30 cellular contexts compared by ENCODE assay signal in the genomic region with DNA sequence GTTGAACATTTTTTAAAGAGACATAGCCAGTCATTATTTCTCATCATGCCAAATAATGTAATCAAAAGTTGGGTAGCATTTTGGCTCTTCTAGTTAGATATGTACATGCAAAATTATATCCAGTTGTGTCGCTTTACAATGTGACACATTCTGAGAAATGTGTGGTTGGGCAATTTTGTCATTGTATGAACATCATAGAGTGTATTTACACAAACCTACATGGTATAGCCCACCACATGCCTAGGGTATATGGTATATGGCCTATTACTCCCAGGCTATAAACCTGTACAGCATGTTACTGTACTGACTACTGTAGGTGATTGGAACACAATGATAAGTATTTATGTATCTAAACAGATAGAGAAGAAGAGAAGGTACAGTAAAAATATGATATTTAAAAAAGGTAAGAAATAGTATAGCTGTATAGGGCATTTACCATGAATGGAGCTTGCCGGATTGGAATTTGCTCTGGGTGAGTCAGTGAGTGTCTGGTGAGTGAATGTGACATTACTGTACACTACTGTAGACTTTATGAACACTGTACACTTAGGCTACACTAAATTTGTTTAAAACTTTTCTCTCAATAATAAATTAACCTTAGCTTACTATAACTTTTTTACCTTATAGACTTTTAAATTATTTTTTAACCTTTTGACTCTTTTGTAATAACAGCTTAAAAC. TPM values are rescaled to one million over a fixed set of nuclear protein-coding genes. Genes with fewer than 3 reads are reported as not detected.
DNase-seq lines count a peak whose midpoint lies in the region; ATAC-seq, FAIRE-seq and TF ChIP-seq lines count a peak whose summit lies in the region.
"Had no signal": no experiment of that assay in that cellular context is flagged by ENCODE, and none has a peak within 500 bp of the region (broad histone marks: within the 10 kb centered on the region; RNA-seq: fewer than 3 reads in every experiment).

No MANE protein-coding gene starts in this region.

- H3K27ac ChIP-seq in PC-3 (ENCODE audit: low read length) (no peak overlapping the region), caudate nucleus (ENCODE audit: low read depth, low read length) (peak overlapping the region; percentile 13), smooth muscle cell (ENCODE audit: low read depth) (peak overlapping the region; percentile 64), spleen (no peak overlapping the region)
- H3K27ac ChIP-seq: cardiac muscle cell, esophagus muscularis mucosa, prostate gland, right lobe of liver, tibial artery had no signal

- 55% methylated on average over 2 of the region's 2 CpGs for WGBS in smooth muscle cell (ENCODE audit: low lambda C conversion rate)
- 81 to 96% (median 90%) methylated on average over 2 of the region's 2 CpGs for WGBS in spleen, 5 donors

- no peaks in the 10 kb centered on the region for H3K27me3 ChIP-seq in PC-3 (ENCODE audit: low read length)
- H3K27me3 ChIP-seq in smooth muscle cell (ENCODE audit: low read depth), result no peaks in the 10 kb centered on the region
- peaks cover 0 to 5% (median 0%) of the 10 kb centered on the region in 7 donors for H3K27me3 ChIP-seq in spleen (replicated peaks in 1 of 7)
- H3K27me3 ChIP-seq: cardiac muscle cell, esophagus muscularis mucosa, right lobe of liver, tibial artery had no signal

- H3K79me2 ChIP-seq in PC-3 (ENCODE audit: low read length), result peaks cover 15% of the 10 kb centered on the region
- H3K79me2 ChIP-seq in smooth muscle cell (ENCODE audit: low read depth), result no peaks in the 10 kb centered on the region

- 0 out of 2 replicates have a peak, but pooled peaks cover 6% of the 10 kb centered on the region for H3K9me3 ChIP-seq in PC-3 (ENCODE audit: low read length)
- no peaks in the 10 kb centered on the region for H3K9me3 ChIP-seq in smooth muscle cell (replicated peaks; ENCODE audit: low read depth)
- H3K9me3 ChIP-seq in spleen, result no peaks in the 10 kb centered on the region
- H3K9me3 ChIP-seq: esophagus muscularis mucosa, prostate gland, right lobe of liver, tibial artery had no signal

- no peak for TF ChIP-seq POLR2A in spleen (IDR thresholded peaks at IDR 0.05)

- H3K9ac ChIP-seq in PC-3 (ENCODE audit: low read length) (no peak overlapping the region), smooth muscle cell (ENCODE audit: low read depth) (no peak overlapping the region)

- TF ChIP-seq CTCF in PC-3 (conservative IDR thresholded peaks at IDR 0.05; ENCODE audit: low read depth, low read length) (no peak), smooth muscle cell (IDR thresholded peaks at IDR 0.05; ENCODE audit: borderline replicate concordance, insufficient read depth, poor library complexity, severe bottlenecking) (no peak), spleen (IDR thresholded peaks at IDR 0.05 in 8 of 11, conservative IDR thresholded peaks at IDR 0.05 in 3 of 11) (no peak)

- POLR2A ChIA-PET in PC-3 (lab: Charles Lee; ENCODE audit: unreplicated experiment), result no interaction called here

- H2AFZ ChIP-seq in PC-3 (ENCODE audit: low read length) (no peak overlapping the region), smooth muscle cell (ENCODE audit: low read depth) (no peak overlapping the region)

- no peak overlapping the region for H3K4me2 ChIP-seq in PC-3 (ENCODE audit: low read length)
- peak overlapping the region; percentile 23 for H3K4me2 ChIP-seq in smooth muscle cell

- BruUV-seq in PC-3 (replicated peaks; lab: Mats Ljungman, UMichigan), result no TSS peak

- H3K4me1 ChIP-seq in PC-3 (ENCODE audit: insufficient read depth, low read length) (peaks cover 26% of the 10 kb centered on the region), smooth muscle cell (ENCODE audit: low read depth) (no peaks in the 10 kb centered on the region), spleen (no peaks in the 10 kb centered on the region)
- H3K4me1 ChIP-seq: esophagus muscularis mucosa, prostate gland, right lobe of liver, tibial artery had no signal

- H3K4me3 ChIP-seq in PC-3 (ENCODE audit: low read length) (no peak overlapping the region), smooth muscle cell (no peak overlapping the region), spleen (no peak overlapping the region)
- H3K4me3 ChIP-seq: cardiac muscle cell, esophagus muscularis mucosa, prostate gland, right lobe of liver, tibial artery had no signal

- peak; percentile 50 for FAIRE-seq in G401.6 (lab: Jason Lieb, UNC)

- CTCF ChIA-PET in PC-3 (lab: Charles Lee), result interaction anchor here (0.5 kb wide), 1 partner anchor 640 kb away, joined by 12 read pairs; no protein-coding TSS in a partner anchor

- H4K20me1 ChIP-seq in PC-3 (ENCODE audit: low read length) (no peaks in the 10 kb centered on the region), smooth muscle cell (ENCODE audit: low read depth) (no peaks in the 10 kb centered on the region)

- intact Hi-C loops in PC-3 (cut with micrococcal nuclease), result no loop called here
- intact Hi-C loops in spleen (cut with DNase I; ENCODE audit: low total_unique reads), result no loop called here

- ATAC-seq in PC-3, result peak; percentile 51
- ATAC-seq in HG03139 (IDR thresholded peaks at IDR 0.05; ENCODE audit: unreplicated experiment), result no peak
- ATAC-seq: activated naive CD4-positive, alpha-beta T cell treated with anti-CD3 and anti-CD28 coated beads, Interleukin-2, amount 50 U/mL, for 72 hours; effector memory CD8-positive, alpha-beta T cell; naive thymus-derived CD4-positive, alpha-beta T cell; right lobe of liver had no signal

- DNase-seq in PC-3 (peak; percentile 51), caudate nucleus (lab: John Stamatoyannopoulos, UW) (no peak), smooth muscle cell (lab: John Stamatoyannopoulos, UW; ENCODE audit: unreplicated experiment) (no peak), HCEC 1CT (no peak), spleen (no peak)
- DNase-seq: activated CD4-positive, alpha-beta memory T cell treated with anti-CD3 and anti-CD28 coated beads, Interleukin-2, amount 10 ng/mL, durations not matched to agents 7 days and 5 days; activated effector memory CD4-positive, alpha-beta T cell treated with Interleukin-2 at 50 U/mL for 16 hours; amygdala; C1 segment of cervical spinal cord; COR-L47; cortex of kidney; effector memory CD8-positive, alpha-beta T cell; GOT3; head of caudate nucleus; MM.1S; naive thymus-derived CD4-positive, alpha-beta T cell; NCI-H1105 treated with DMSO at 0.1 percent for 48 hours; NCI-H2029; NCI-H526 treated with DMSO at 0.1 percent for 48 hours; nucleus accumbens; right lobe of liver; SHP77; stimulated activated CD4-positive, alpha-beta T cell treated with anti-CD3 and anti-CD28 coated beads, Interleukin-4, amount 100 ng/mL, for 1 hour; tibial artery had no signal

- peaks cover 5% of the 10 kb centered on the region; the same call in 1 of the 2 replicates for H3K9me2 ChIP-seq in PC-3 (replicated peaks; ENCODE audit: low read length)

- H3K36me3 ChIP-seq in PC-3 (ENCODE audit: low read depth, low read length), result peaks cover 25% of the 10 kb centered on the region
- H3K36me3 ChIP-seq in smooth muscle cell (ENCODE audit: low read depth), result no peaks in the 10 kb centered on the region
- no peaks in the 10 kb centered on the region for H3K36me3 ChIP-seq in spleen
- H3K36me3 ChIP-seq: cardiac muscle cell, esophagus muscularis mucosa, prostate gland, right lobe of liver, tibial artery had no signal

- no peaks in the 10 kb centered on the region for H3F3A ChIP-seq in PC-3 (ENCODE audit: low read length, unreplicated experiment)
- no peaks in the 10 kb centered on the region for H3F3A ChIP-seq in smooth muscle cell (ENCODE audit: low read depth)

RNA-seq across cellular contexts. Expression of a gene that starts 16.5 kb away (rescaled TPM):
- 19.0 and 20.2 TPM in 2 replicates for total RNA-seq in PC-3 (2014; rRNA removed)
- 3.1 and 3.7 TPM in 2 replicates for total RNA-seq in smooth muscle cell
- polyA plus RNA-seq in smooth muscle cell, result 1.9 and 2.0 TPM in 2 replicates
- 1 to 10 TPM in 4 of 7 donors, under 1 TPM in 3; 0.28 to 1.9 (median 1.1) TPM for total RNA-seq in spleen
- polyA plus RNA-seq in spleen, result under 1 TPM; 0.06 to 0.22 (median 0.16) TPM
- total RNA-seq: activated naive CD4-positive, alpha-beta T cell treated with anti-CD3 and anti-CD28 coated beads, Interleukin-2, amount 50 U/mL, for 72 hours; cardiac muscle cell had no signal
- polyA plus RNA-seq: cardiac muscle cell; naive thymus-derived CD4-positive, alpha-beta T cell had no signal

Comparison
In these comparisons a context has a peak if more than half of its experiments do, and no peak if none do; other contexts are left out.
1. H3K27ac ChIP-seq: peak in caudate nucleus (single experiment) and smooth muscle cell (single experiment); none in PC-3 (single experiment) and spleen (0 of 8).